Comparison of ENCODE assay signal across 17 cellular contexts in the genomic region with DNA sequence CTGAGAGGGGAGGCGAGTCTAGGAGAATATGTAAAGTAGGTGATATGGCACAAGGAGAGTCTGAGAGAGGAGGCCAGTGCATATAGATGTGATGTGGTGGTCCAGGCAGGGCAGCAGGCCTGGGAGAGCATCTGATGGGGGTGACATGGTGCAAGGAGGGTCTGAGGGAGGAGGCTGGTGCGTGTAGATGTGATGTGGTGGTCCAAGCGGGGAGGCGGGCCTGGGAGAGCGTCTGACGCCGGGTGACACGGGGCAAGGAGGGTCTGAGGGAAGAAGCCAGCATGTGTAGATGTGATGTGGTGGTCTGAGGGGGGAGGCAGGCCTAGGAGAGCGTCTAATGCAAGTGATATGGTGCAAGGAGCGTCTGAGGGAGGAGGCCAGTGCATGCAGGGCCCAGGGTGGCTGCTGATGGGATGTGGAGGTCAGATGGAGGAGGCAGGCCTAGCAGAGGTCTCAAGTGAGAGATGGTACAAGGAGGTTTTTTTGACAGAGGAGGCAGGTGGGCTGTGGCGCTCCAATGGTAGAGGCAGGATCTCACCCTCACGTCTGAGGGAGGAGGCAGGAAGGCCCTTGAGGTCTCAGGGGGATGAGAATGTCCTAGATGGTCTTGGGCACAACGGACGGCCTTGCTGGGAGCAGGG. TPM values are rescaled to one million over a fixed set of nuclear protein-coding genes. Genes with fewer than 3 reads are reported as not detected.
DNase-seq lines count a peak whose midpoint lies in the region; TF ChIP-seq lines count a peak whose summit lies in the region.
"Had no signal": no experiment of that assay in that cellular context is flagged by ENCODE, and none has a peak within 500 bp of the region (broad histone marks: within the 10 kb centered on the region; RNA-seq: fewer than 3 reads in every experiment).

No MANE protein-coding gene starts in this region.

- POLR2A ChIA-PET in CD4-positive, alpha-beta memory T cell (lab: Charles Lee; ENCODE audit: partially characterized antibody) = no interaction called here

- CTCF ChIA-PET in CD4-positive, alpha-beta memory T cell (lab: Charles Lee; ENCODE audit: partially characterized antibody) = no interaction called here

- H3K9me3 ChIP-seq in CD4-positive, alpha-beta memory T cell (ENCODE audit: control insufficient read depth in 1 of 2, low read length in 2 of 2) = no peaks in the 10 kb centered on the region
- H3K9me3 ChIP-seq in adrenal gland (replicated peaks in 1 of 3) = no peaks in the 10 kb centered on the region
- no peaks in the 10 kb centered on the region for H3K9me3 ChIP-seq in subcutaneous abdominal adipose tissue (ENCODE audit: control insufficient read depth in 5 of 5, low read length in 5 of 5)

- no peak overlapping the region for H3K27ac ChIP-seq in CD4-positive, alpha-beta memory T cell (ENCODE audit: low read depth, low read length)
- H3K27ac ChIP-seq in adrenal gland (peak overlapping the region; percentile 28 to 94 (median 91)), layer of hippocampus (ENCODE audit: low read depth, low read length) (peak overlapping the region; percentile 13), subcutaneous abdominal adipose tissue (ENCODE audit: low read depth, low read length) (peak overlapping the region; percentile 50)
- H3K27ac ChIP-seq: C4-2B had no signal

- TF ChIP-seq POLR2A in adrenal gland (IDR thresholded peaks at IDR 0.05) = no peak

- peak overlapping the region in 4 of 8 donors; percentile 26 to 60 (median 43) for H3K4me3 Mint-ChIP-seq in CD4-positive, alpha-beta memory T cell
- H3K4me3 Mint-ChIP-seq: activated naive CD4-positive, alpha-beta T cell treated with anti-CD3 and anti-CD28 coated beads for 36 hours; natural killer cell; stimulated activated naive CD8-positive, alpha-beta T cell treated with anti-CD3 and anti-CD28 coated beads, Interleukin-15, Interleukin-2, amounts not matched to agents 100 ng/mL and 50 ng/mL, for 24 hours had no signal

- WGBS in adrenal gland, 4 donors = 77 to 80% (median 78%) methylated on average over 14 of the region's 14 CpGs

- H3K27ac Mint-ChIP-seq in CD4-positive, alpha-beta memory T cell = peak overlapping the region in 5 of 7 donors; percentile 3 to 81 (median 56)
- H3K27ac Mint-ChIP-seq: activated naive CD4-positive, alpha-beta T cell treated with anti-CD3 and anti-CD28 coated beads for 36 hours; stimulated activated naive CD8-positive, alpha-beta T cell treated with anti-CD3 and anti-CD28 coated beads, Interleukin-15, Interleukin-2, amounts not matched to agents 100 ng/mL and 50 ng/mL, for 24 hours had no signal

- no peaks in the 10 kb centered on the region for H3K9me3 Mint-ChIP-seq in CD4-positive, alpha-beta memory T cell
- H3K9me3 Mint-ChIP-seq: activated naive CD4-positive, alpha-beta T cell treated with anti-CD3 and anti-CD28 coated beads for 36 hours; natural killer cell; stimulated activated naive CD8-positive, alpha-beta T cell treated with anti-CD3 and anti-CD28 coated beads, Interleukin-15, Interleukin-2, amounts not matched to agents 100 ng/mL and 50 ng/mL, for 24 hours had no signal

- DNase-seq in CD4-positive, alpha-beta memory T cell = no peak
- DNase-seq in adrenal gland = no peak
- DNase-seq in NCI-H1930 (lab: John Stamatoyannopoulos, UW) = no peak
- DNase-seq in SKM-1 treated with dmso at 0.1 percent for 144 hours (lab: John Stamatoyannopoulos, UW; ENCODE audit: unreplicated experiment) = no peak
- no peak for DNase-seq in COR-L47 (lab: John Stamatoyannopoulos, UW)
- no peak for DNase-seq in activated gamma-delta T cell (lab: John Stamatoyannopoulos, UW)
- DNase-seq: activated CD8-positive, alpha-beta memory T cell treated with anti-CD3 and anti-CD28 coated beads for 24 hours; activated naive CD4-positive, alpha-beta T cell treated with anti-CD3 and anti-CD28 coated beads for 36 hours; EL; hippocampal formation; natural killer cell; NCI-H2081 treated with DMSO at 0.1 percent for 48 hours; SHP77 treated with DMSO at 0.1 percent for 48 hours had no signal

- H3K36me3 Mint-ChIP-seq in CD4-positive, alpha-beta memory T cell = peaks cover 8 to 18% of the 10 kb centered on the region in 2 donors
- H3K36me3 Mint-ChIP-seq: natural killer cell had no signal

- intact Hi-C loops in CD4-positive, alpha-beta memory T cell (cut with micrococcal nuclease) = no loop called here
- intact Hi-C loops in adrenal gland (cut with DNase I) = no loop called here

- peaks cover 16 to 23% (median 19%) of the 10 kb centered on the region in 4 donors for H3K4me1 Mint-ChIP-seq in CD4-positive, alpha-beta memory T cell

- no peaks in the 10 kb centered on the region for H3K27me3 Mint-ChIP-seq in CD4-positive, alpha-beta memory T cell
- H3K27me3 Mint-ChIP-seq: stimulated activated naive CD8-positive, alpha-beta T cell treated with anti-CD3 and anti-CD28 coated beads, Interleukin-15, Interleukin-2, amounts not matched to agents 100 ng/mL and 50 ng/mL, for 24 hours had no signal

- no peaks in the 10 kb centered on the region for H3K36me3 ChIP-seq in CD4-positive, alpha-beta memory T cell (ENCODE audit: insufficient read depth, low read length)
- H3K36me3 ChIP-seq in adrenal gland (replicated peaks in 1 of 2) = peaks cover 0 to 21% of the 10 kb centered on the region in 2 donors
- H3K36me3 ChIP-seq in subcutaneous abdominal adipose tissue (ENCODE audit: control insufficient read depth in 5 of 5, insufficient read depth in 5 of 5, low read length in 5 of 5) = peaks cover 0 to 24% (median 17%) of the 10 kb centered on the region in 5 donors

- no peak for TF ChIP-seq CTCF in adrenal gland (IDR thresholded peaks at IDR 0.05)

- peak overlapping the region in 1 of 5 donors; percentile 29 for H3K9ac ChIP-seq in subcutaneous abdominal adipose tissue (ENCODE audit: low read length in 5 of 5)

- H3K4me3 ChIP-seq in CD4-positive, alpha-beta memory T cell (ENCODE audit: low read length in 2 of 2) = no peak overlapping the region
- H3K4me3 ChIP-seq in adrenal gland = peak overlapping the region in 1 of 4 donors; percentile 24
- H3K4me3 ChIP-seq in subcutaneous abdominal adipose tissue (ENCODE audit: low read depth in 1 of 5, low read length in 5 of 5) = no peak overlapping the region

- peaks cover 5% of the 10 kb centered on the region for H3K4me1 ChIP-seq in CD4-positive, alpha-beta memory T cell (ENCODE audit: insufficient read depth, low read length)
- H3K4me1 ChIP-seq in adrenal gland (replicated peaks in 1 of 2) = peaks cover 65 to 86% of the 10 kb centered on the region in 2 donors
- peaks cover 15 to 69% (median 64%) of the 10 kb centered on the region in 5 donors for H3K4me1 ChIP-seq in subcutaneous abdominal adipose tissue (ENCODE audit: control insufficient read depth in 5 of 5, insufficient read depth in 5 of 5, low read length in 5 of 5)

- no peaks in the 10 kb centered on the region for H3K27me3 ChIP-seq in CD4-positive, alpha-beta memory T cell (ENCODE audit: insufficient read depth, low read length)
- H3K27me3 ChIP-seq in adrenal gland (no peaks in the 10 kb centered on the region), layer of hippocampus (ENCODE audit: control insufficient read depth, insufficient read depth, low read length) (no peaks in the 10 kb centered on the region), subcutaneous abdominal adipose tissue (ENCODE audit: control insufficient read depth in 5 of 5, insufficient read depth in 4 of 5, low read length in 5 of 5) (no peaks in the 10 kb centered on the region)

RNA-seq across cellular contexts. Expression of a gene that starts 16.2 kb away (rescaled TPM):
- total RNA-seq in CD4-positive, alpha-beta memory T cell = 10 to 100 TPM; 30.3 to 30.9 TPM
- 10 to 100 TPM in 1 of 2 donors, 1 to 10 TPM in 1; 1.9 to 18.9 TPM for polyA plus RNA-seq in CD4-positive, alpha-beta memory T cell
- total RNA-seq in adrenal gland = 100 to 1,000 TPM; 124 to 329 (median 236) TPM
- 100 to 1,000 TPM in 1 of 3 donors, 10 to 100 TPM in 2; 34.9 to 154 (median 69.2) TPM for polyA plus RNA-seq in adrenal gland
